8 cellular contexts compared by ENCODE assay signal in the genomic region with DNA sequence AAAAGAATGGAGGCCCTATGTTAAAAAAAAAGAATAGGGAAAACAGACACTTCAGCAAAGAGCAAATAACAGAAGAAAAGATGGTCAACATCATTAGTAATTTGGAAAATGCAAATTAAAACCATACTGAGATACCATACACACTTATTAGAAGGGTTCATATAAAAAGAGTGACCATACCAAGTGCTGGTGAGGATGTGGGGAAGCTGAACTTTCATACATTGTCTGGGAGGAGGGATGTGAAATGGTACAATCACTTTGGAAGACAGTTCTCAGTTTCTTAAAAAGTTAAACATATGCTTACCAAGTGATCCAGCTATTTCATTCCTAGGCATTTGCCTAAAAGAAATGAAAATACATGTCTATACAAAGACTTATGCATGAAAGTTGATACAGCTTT.
"Had no signal": no experiment of that assay in that cellular context is flagged by ENCODE, and none has a peak within 500 bp of the region (broad histone marks: within the 10 kb centered on the region; RNA-seq: fewer than 3 reads in every experiment).

No MANE protein-coding gene starts in this region.

- ATAC-seq: GM12878 had no signal

- FAIRE-seq: G401.6, GM12878, GM12891, GM12892, GM18507, GM19239 had no signal

- DNase-seq: GDM1, GF-D8 had no signal

- H3K4me3 ChIP-seq: GM12878 had no signal
